12 cellular contexts compared by ENCODE assay signal in genomic region chr21:34091607-34092006, GRCh38. TPM values are rescaled to one million over a fixed set of nuclear protein-coding genes. Genes with fewer than 3 reads are reported as not detected.
DNase-seq lines count a peak whose midpoint lies in the region; ATAC-seq and TF ChIP-seq lines count a peak whose summit lies in the region.
"Had no signal": no experiment of that assay in that cellular context is flagged by ENCODE, and none has a peak within 500 bp of the region (broad histone marks: within the 10 kb centered on the region; RNA-seq: fewer than 3 reads in every experiment).

No MANE protein-coding gene starts in this region.

- H3K4me3 Mint-ChIP-seq in immature natural killer cell = peak overlapping the region in 1 of 5 donors; percentile 15
- H3K4me3 Mint-ChIP-seq: activated T-helper 17 cell treated with anti-CD3 and anti-CD28 coated beads, Interleukin-2, amount 50 U/mL, for 72 hours had no signal

- no peaks in the 10 kb centered on the region for H3K27me3 Mint-ChIP-seq in immature natural killer cell (ENCODE audit: low read depth in 3 of 3)
- H3K27me3 Mint-ChIP-seq: activated T-helper 17 cell treated with anti-CD3 and anti-CD28 coated beads, Interleukin-2, amount 50 U/mL, for 72 hours; effector memory CD8-positive, alpha-beta T cell had no signal

- no peak for DNase-seq in immature natural killer cell
- DNase-seq in stimulated activated naive CD4-positive, alpha-beta T cell treated with Interleukin-2 at 50 U/mL for 16 hours (lab: John Stamatoyannopoulos, UW) = no peak
- no peak for DNase-seq in COLO829 (ENCODE audit: low spot score)
- DNase-seq: effector memory CD8-positive, alpha-beta T cell; left colon; NCI-H2081 treated with DMSO at 0.1 percent for 48 hours had no signal

- ATAC-seq in GM18511 (IDR thresholded peaks at IDR 0.05; ENCODE audit: unreplicated experiment) = no peak
- ATAC-seq in HG03571 (IDR thresholded peaks at IDR 0.05; ENCODE audit: unreplicated experiment) = no peak
- ATAC-seq: activated T-helper 17 cell treated with anti-CD3 and anti-CD28 coated beads, Interleukin-2, amount 50 U/mL, for 72 hours; effector memory CD8-positive, alpha-beta T cell had no signal

- peak overlapping the region in 4 of 6 donors; percentile 14 to 47 (median 20) for H3K27ac Mint-ChIP-seq in immature natural killer cell
- H3K27ac Mint-ChIP-seq: activated T-helper 17 cell treated with anti-CD3 and anti-CD28 coated beads, Interleukin-2, amount 50 U/mL, for 72 hours had no signal

- H3K27ac ChIP-seq in C4-2B (no peak overlapping the region), VCaP (peak overlapping the region; percentile 46)

- H3K36me3 Mint-ChIP-seq in immature natural killer cell = peaks cover 0 to 23% (median 9%) of the 10 kb centered on the region in 3 donors

- peaks cover 58 to 75% of the 10 kb centered on the region in 2 donors for H3K4me1 Mint-ChIP-seq in immature natural killer cell

- no peaks in the 10 kb centered on the region for H3K9me3 Mint-ChIP-seq in immature natural killer cell
- H3K9me3 Mint-ChIP-seq: activated T-helper 17 cell treated with anti-CD3 and anti-CD28 coated beads, Interleukin-2, amount 50 U/mL, for 72 hours; effector memory CD8-positive, alpha-beta T cell had no signal

- TF ChIP-seq CTCF in C4-2B (conservative IDR thresholded peaks at IDR 0.05) (peak; percentile 48), GM12873 (IDR thresholded peaks at IDR 0.05; ENCODE audit: insufficient read depth, low read depth, low read length, missing control alignments) (peak; percentile 54), VCaP (conservative IDR thresholded peaks at IDR 0.05) (peak; percentile 75)

RNA-seq across cellular contexts. Expression of gene MRPS6, which starts 18.2 kb away (rescaled TPM):
- 100 to 1,000 TPM; 194 to 275 (median 239) TPM for polyA plus RNA-seq in immature natural killer cell

RNA-seq across cellular contexts. Expression of gene SLC5A3, which starts 18.2 kb away (rescaled TPM):
- 1 to 10 TPM in 2 of 3 donors, under 1 TPM in 1; 0.81 to 2.8 (median 1.9) TPM for polyA plus RNA-seq in immature natural killer cell
